12 cellular contexts compared by ENCODE assay signal in genomic region chr17:57091186-57091618, GRCh38. TPM values are rescaled to one million over a fixed set of nuclear protein-coding genes. Genes with fewer than 3 reads are reported as not detected.
A peak's percentile ranks its signal among the peaks of the same experiment; 100 is the strongest.
DNase-seq lines count a peak whose midpoint lies in the region; ATAC-seq, FAIRE-seq and TF ChIP-seq lines count a peak whose summit lies in the region.
"Had no signal": no experiment of that assay in that cellular context is flagged by ENCODE, and none has a peak within 500 bp of the region (broad histone marks: within the 10 kb centered on the region; RNA-seq: fewer than 3 reads in every experiment).

No MANE protein-coding gene starts in this region.

- no peak overlapping the region for H2BK120ac ChIP-seq in mesenchymal stem cell (ENCODE audit: low read depth, low read length)

- POLR2A ChIA-PET in GM12878 (lab: Charles Lee) = interaction anchor here (0.9 to 1.2 kb wide), 3 partner anchors 11 to 244 kb away, joined by 3 to 4 read pairs (median 3); no protein-coding TSS in a partner anchor

- no peak overlapping the region for H2BK5ac ChIP-seq in mesenchymal stem cell (ENCODE audit: low read depth, low read length, poor library complexity, severe bottlenecking)

- TF ChIP-seq RAD21 in GM12878 (IDR thresholded peaks at IDR 0.05; ENCODE audit: insufficient read depth, low read depth, low read length) = no peak

- peaks cover 15% of the 10 kb centered on the region for H3K4me1 ChIP-seq in GM12878 (ENCODE audit: control insufficient read depth, insufficient read depth, low read length)
- H3K4me1 ChIP-seq in cardiac muscle cell (ENCODE audit: low read depth) = peaks cover 40% of the 10 kb centered on the region
- peaks cover 16 to 49% (median 30%) of the 10 kb centered on the region in 4 donors for H3K4me1 ChIP-seq in upper lobe of left lung
- peaks cover under 1% of the 10 kb centered on the region for H3K4me1 ChIP-seq in mesenchymal stem cell (ENCODE audit: control insufficient read depth, insufficient read depth, low read depth, low read length)

- RAD21 ChIA-PET in GM12878 (lab: Charles Lee; ENCODE audit: unreplicated experiment) = no interaction called here

- H4K8ac ChIP-seq in mesenchymal stem cell (ENCODE audit: low read length) = no peak overlapping the region

- SMC1A ChIA-PET in GM12878 (lab: Charles Lee; ENCODE audit: uncharacterized antibody, unreplicated experiment) = interaction anchor here (1.2 to 1.8 kb wide), 2 partner anchors 11 to 38 kb away, joined by 4 to 5 read pairs; no protein-coding TSS in a partner anchor

- DNase-seq in GM12878 (ENCODE audit: low read depth, low spot score) (no peak), cardiac muscle cell (ENCODE audit: low read depth in 1 of 2, low spot score in 1 of 2) (peak in 1 of 2 donors; percentile 25), myocyte (ENCODE audit: low read depth) (peak; percentile 88), upper lobe of left lung (peak in 1 of 2 donors; percentile 69), GF-D8 (lab: John Stamatoyannopoulos, UW) (no peak), NCI-H524 treated with DMSO at 0.1 percent for 48 hours (lab: John Stamatoyannopoulos, UW) (no peak), mesenchymal stem cell (no peak)
- DNase-seq: effector memory CD4-positive, alpha-beta T cell; naive thymus-derived CD4-positive, alpha-beta T cell; NCI-H1694; stimulated activated CD4-positive, alpha-beta T cell treated with anti-CD3 and anti-CD28 coated beads, Interleukin-15, amount 100 ng/mL, for 24 hours; T-helper 2 cell had no signal

- intact Hi-C loops in GM12878 (cut with micrococcal nuclease; ENCODE audit: unreplicated experiment) = no loop called here

- H3K27me3 ChIP-seq in GM12878 (replicated peaks in 1 of 2; ENCODE audit: control insufficient read depth in 2 of 2, insufficient read depth in 2 of 2, low read length in 1 of 2) = no peaks in the 10 kb centered on the region
- H3K27me3 ChIP-seq in cardiac muscle cell = no peaks in the 10 kb centered on the region
- no peaks in the 10 kb centered on the region for H3K27me3 ChIP-seq in upper lobe of left lung
- no peaks in the 10 kb centered on the region for H3K27me3 ChIP-seq in mesenchymal stem cell (ENCODE audit: control insufficient read depth in 1 of 2, insufficient read depth in 1 of 2, low read length in 2 of 2)

- no peak overlapping the region for H2BK12ac ChIP-seq in mesenchymal stem cell (ENCODE audit: low read length in 2 of 2)

- H3K4me2 ChIP-seq in GM12878 (ENCODE audit: control insufficient read depth, insufficient read depth) = no peak overlapping the region; the same call in 1 of the 2 replicates
- no peak overlapping the region for H3K4me2 ChIP-seq in mesenchymal stem cell (ENCODE audit: low read length, poor library complexity, severe bottlenecking)

- CTCF ChIA-PET in GM12878 (lab: Yijun Ruan, JAX) = interaction anchor here (0.7 to 1.1 kb wide), 3 partner anchors 17 to 656 kb away, joined by 3 read pairs; partner anchors contain the start of gene TRIM25

- no peak overlapping the region for H2AK5ac ChIP-seq in mesenchymal stem cell (ENCODE audit: low read length, severe bottlenecking)

- TF ChIP-seq CTCF in GM12878 (IDR thresholded peaks at IDR 0.05 in 2 of 3, conservative IDR thresholded peaks at IDR 0.05 in 1 of 3; ENCODE audit: control insufficient read depth in 2 of 3, extremely low read depth in 1 of 3, insufficient read depth in 1 of 3, low read depth in 3 of 3, low read length in 3 of 3) = no peak
- TF ChIP-seq CTCF in cardiac muscle cell (IDR thresholded peaks at IDR 0.05; ENCODE audit: low read depth, low read length) = no peak
- no peak for TF ChIP-seq CTCF in upper lobe of left lung (IDR thresholded peaks at IDR 0.05)

- H3K36me3 ChIP-seq in GM12878 (ENCODE audit: control insufficient read depth in 2 of 2, insufficient read depth in 2 of 2, low read length in 1 of 2) (peaks cover under 1 to 2% of the 10 kb centered on the region in 2 experiments; a peak in 3 of 4 replicates), cardiac muscle cell (no peaks in the 10 kb centered on the region), upper lobe of left lung (no peaks in the 10 kb centered on the region), mesenchymal stem cell (ENCODE audit: control insufficient read depth in 1 of 2, insufficient read depth in 2 of 2, low read depth in 1 of 2, low read length in 2 of 2) (peaks cover 0 to 3% of the 10 kb centered on the region in 2 experiments)

- H4K20me1 ChIP-seq in GM12878 (ENCODE audit: control insufficient read depth, insufficient read depth) = peaks cover 2% of the 10 kb centered on the region; the same call in 1 of the 2 replicates

- H3K79me1 ChIP-seq in mesenchymal stem cell (replicated peaks; ENCODE audit: low read length, poor library complexity, severe bottlenecking) = peaks cover 54% of the 10 kb centered on the region

- H3K18ac ChIP-seq in mesenchymal stem cell (ENCODE audit: low read depth in 1 of 2, low read length in 2 of 2) = no peak overlapping the region

- H3K27ac ChIP-seq in GM12878 (ENCODE audit: control insufficient read depth, insufficient read depth) = 0 out of 2 replicates have a peak overlapping the region, but pooled peaks have one; percentile 27
- peak overlapping the region; percentile 61 for H3K27ac ChIP-seq in cardiac muscle cell
- peak overlapping the region in 3 of 4 donors; percentile 19 to 54 (median 48) for H3K27ac ChIP-seq in upper lobe of left lung
- H3K27ac ChIP-seq in mesenchymal stem cell (ENCODE audit: low read length, poor library complexity, severe bottlenecking) = no peak overlapping the region

- H3K9ac ChIP-seq in GM12878 (ENCODE audit: control insufficient read depth, insufficient read depth, low read length) = no peak overlapping the region; the same call in 1 of the 2 replicates
- no peak overlapping the region for H3K9ac ChIP-seq in mesenchymal stem cell (ENCODE audit: low read length)

- H3K23ac ChIP-seq in mesenchymal stem cell (ENCODE audit: low read length in 2 of 2) = no peak overlapping the region

- no peak overlapping the region for H3K4ac ChIP-seq in mesenchymal stem cell (ENCODE audit: low read depth in 1 of 2, low read length in 2 of 2)

- BruUV-seq in GM12878 (replicated peaks; lab: Mats Ljungman, UMichigan) = no TSS peak

- ATAC-seq in GM12878 (no peak), upper lobe of left lung (ENCODE audit: low FRiP score in 2 of 2) (peak; percentile 27 to 37)
- ATAC-seq: naive thymus-derived CD4-positive, alpha-beta T cell had no signal

- no peak overlapping the region for H3K14ac ChIP-seq in mesenchymal stem cell (ENCODE audit: low read length in 2 of 2)

- peaks cover 85% of the 10 kb centered on the region for H3K79me2 ChIP-seq in GM12878 (ENCODE audit: control insufficient read depth, insufficient read depth, low read length)

- FAIRE-seq in GM12878 (lab: Jason Lieb, UNC) = no peak

- in situ Hi-C loops in GM12878 (cut with MboI) = no loop called here

- no peak overlapping the region for H3K4me3 ChIP-seq in GM12878
- no peak overlapping the region for H3K4me3 ChIP-seq in cardiac muscle cell
- H3K4me3 ChIP-seq in upper lobe of left lung = no peak overlapping the region
- no peak overlapping the region for H3K4me3 ChIP-seq in mesenchymal stem cell (ENCODE audit: insufficient read depth in 1 of 2, low read depth in 1 of 2, low read length in 2 of 2)

- TF ChIP-seq EP300 in GM12878 (IDR thresholded peaks at IDR 0.05; ENCODE audit: borderline replicate concordance in 1 of 2, control insufficient read depth in 1 of 2, low read depth in 2 of 2, low read length in 2 of 2) = no peak
- TF ChIP-seq EP300 in upper lobe of left lung (IDR thresholded peaks at IDR 0.05) = no peak

- H2AFZ ChIP-seq in GM12878 (ENCODE audit: control insufficient read depth, low read depth, low read length) = no peak overlapping the region
- no peak overlapping the region for H2AFZ ChIP-seq in mesenchymal stem cell (ENCODE audit: low read depth, low read length)

- H2BK15ac ChIP-seq in mesenchymal stem cell (ENCODE audit: low read depth, poor library complexity, severe bottlenecking) = no peak overlapping the region

- H3K9me3 ChIP-seq in GM12878 (replicated peaks; ENCODE audit: control insufficient read depth, insufficient read depth, low read length) (no peaks in the 10 kb centered on the region), cardiac muscle cell (ENCODE audit: low read depth) (no peaks in the 10 kb centered on the region), upper lobe of left lung (no peaks in the 10 kb centered on the region), mesenchymal stem cell (ENCODE audit: control insufficient read depth, low read length) (no peaks in the 10 kb centered on the region)

- 87% methylated on average over 5 of the region's 5 CpGs for WGBS in GM12878 (ENCODE audit: insufficient coverage, insufficient replicate concordance, low lambda C conversion rate, missing lambda C conversion rate)
- WGBS in upper lobe of left lung, 2 donors = 67 to 68% methylated on average over 3 to 5 of the region's 5 CpGs
- 90% methylated on average over 4 of the region's 5 CpGs for WGBS in mesenchymal stem cell

- no peak for TF ChIP-seq POLR2A in GM12878 (IDR thresholded peaks at IDR 0.05; ENCODE audit: low read depth, low read length)
- TF ChIP-seq POLR2A in upper lobe of left lung (IDR thresholded peaks at IDR 0.05) = no peak

- H4K91ac ChIP-seq in mesenchymal stem cell (ENCODE audit: low read length) = no peak overlapping the region

TF ChIP-seq in GM12878, 131 proteins besides CTCF, POLR2A, EP300 and RAD21 (continues in another document):
- TF ChIP-seq MYC (IDR thresholded peaks at IDR 0.05; ENCODE audit: insufficient read depth, insufficient read length, insufficient replicate concordance, low read length, severe bottlenecking) = no peak

RNA-seq across cellular contexts. Expression of gene AKAP1, which starts 6.2 kb away (rescaled TPM):
- 45.9 and 58.6 TPM in 2 replicates for total RNA-seq in GM12878 (2013; cell fraction: nucleolus; rRNA removed)
- 40.7 and 50.5 TPM in 2 replicates for total RNA-seq in GM12878 (2014; rRNA removed)
- 29.5 and 36.8 TPM in 2 replicates for total RNA-seq in GM12878 (2014; rRNA removed; fragmentation: Illumina TruSeq; extraction: Trizol)
- 39.9 and 45.9 TPM in 2 replicates for total RNA-seq in GM12878 (2021)
- polyA plus RNA-seq in GM12878 (2011; ENCODE audit: low read depth) = 11.0 TPM
- 15.6 and 39.2 TPM in 2 replicates for polyA plus RNA-seq in GM12878 (2011; rRNA removed)
- 61.3 and 66.5 TPM in 2 replicates for polyA plus RNA-seq in GM12878 (2011; cell fraction: cytosol; rRNA removed)
- polyA plus RNA-seq in GM12878 (2011; cell fraction: nucleus; rRNA removed) = 176 and 195 TPM in 2 replicates
- polyA plus RNA-seq in GM12878 (2012) = 13.5 and 18.3 TPM in 2 replicates
- 30.9 and 48.4 TPM in 2 replicates for polyA plus RNA-seq in GM12878 (2014; fragmentation: Illumina TruSeq; extraction: Trizol)
- 10 to 100 TPM; 11.9 to 15.2 TPM for polyA plus RNA-seq in GM12878 (2014; fragmentation: Nextera tagmentation; extraction: Ambion mirVana)
- polyA plus RNA-seq in GM12878 (2014; rRNA removed) = 34.4 and 58.8 TPM in 2 replicates
- polyA plus RNA-seq in GM12878 (2016; fragmentation: Nextera tagmentation; extraction: Ambion mirVana) = 10 to 100 TPM; 37.1 to 40.9 TPM
- 66.9 and 103 TPM in 2 replicates for polyA minus RNA-seq in GM12878 (2011; rRNA and poly(A)+ RNA removed)
- 28.3 and 33.3 TPM in 2 replicates for polyA minus RNA-seq in GM12878 (2011; cell fraction: cytosol; rRNA and poly(A)+ RNA removed)
- 29.7 and 38.4 TPM in 2 replicates for polyA minus RNA-seq in GM12878 (2011; cell fraction: nucleus; rRNA and poly(A)+ RNA removed)
- total RNA-seq in cardiac muscle cell = 65.4 and 81.4 TPM in 2 replicates
- polyA plus RNA-seq in cardiac muscle cell = 35.3 and 56.6 TPM in 2 replicates
- 47.4 and 49.2 TPM in 2 replicates for total RNA-seq in myocyte
- polyA plus RNA-seq in myocyte (2012) = 24.1 TPM
- 100 to 1,000 TPM in 1 of 6 donors, 10 to 100 TPM in 5; 51.2 to 147 (median 79.4) TPM for total RNA-seq in upper lobe of left lung
- polyA plus RNA-seq in mesenchymal stem cell (2013, experiment 1 of 2) = 8.5 TPM
- 8.3 TPM for polyA plus RNA-seq in mesenchymal stem cell (2013, experiment 2 of 2)
